Comparison of ENCODE assay signal across 21 cellular contexts in the genomic region with DNA sequence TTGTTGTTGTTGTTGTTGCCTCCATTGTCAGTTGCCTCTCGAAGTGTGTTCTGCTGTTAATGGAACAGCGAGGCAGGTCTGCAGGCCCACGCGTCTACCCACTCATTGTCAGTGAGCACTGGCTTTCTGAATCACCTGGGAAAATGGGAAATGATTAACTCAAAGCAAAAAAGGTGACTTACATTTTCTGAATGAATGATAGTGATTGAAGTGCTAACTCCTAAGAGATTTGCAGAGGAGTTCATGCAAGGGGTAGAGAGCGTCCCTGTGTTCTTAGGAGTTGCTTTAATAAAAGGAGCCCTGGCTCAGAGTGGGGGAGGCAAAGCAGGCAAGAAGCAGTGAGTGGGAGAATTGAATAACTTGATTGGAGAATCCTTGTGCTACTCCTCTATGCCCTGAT.
"Had no signal": no experiment of that assay in that cellular context is flagged by ENCODE, and none has a peak within 500 bp of the region (broad histone marks: within the 10 kb centered on the region; RNA-seq: fewer than 3 reads in every experiment).

No MANE protein-coding gene starts in this region.

- H3K27me3 ChIP-seq: brain microvascular endothelial cell, cardiac muscle cell had no signal

- H3K36me3 ChIP-seq: brain microvascular endothelial cell, cardiac muscle cell had no signal

- H3K27ac ChIP-seq: brain microvascular endothelial cell, cardiac muscle cell had no signal

- DNase-seq: activated B cell treated with CpG ODN at 0.5 μM for 24 hours; activated CD4-positive, alpha-beta memory T cell treated with anti-CD3 and anti-CD28 coated beads, Interleukin-2, amount 10 ng/mL, durations not matched to agents 7 days and 5 days; activated CD4-positive, alpha-beta T cell treated with anti-CD3 and anti-CD28 coated beads for 1 hour; activated CD4-positive, alpha-beta T cell treated with anti-CD3 and anti-CD28 coated beads, Interleukin-2, amount 50 U/mL, for 1 hour; activated effector memory CD4-positive, alpha-beta T cell treated with anti-CD3 and anti-CD28 coated beads, Interleukin-2, amount 50 U/mL, for 16 hours; activated naive CD4-positive, alpha-beta T cell treated with anti-CD3 and anti-CD28 coated beads, Interleukin-2, amount 10 ng/mL, durations not matched to agents 7 days and 5 days; activated naive CD8-positive, alpha-beta T cell treated with anti-CD3 and anti-CD28 coated beads for 36 hours; activated T-cell treated with anti-CD3 and anti-CD28 coated beads, Interleukin-2, amount 50 U/mL, for 1 hour; brain microvascular endothelial cell; cerebellar nuclear complex; Kasumi-1; NCI-H1048; NCI-H146; NCI-H2081 treated with DMSO at 0.1 percent for 48 hours; NCI-H2227 treated with DMSO at 0.1 percent for 48 hours; NCI-H446 treated with DMSO at 0.1 percent for 48 hours; NCI-H748 treated with DMSO at 0.1 percent for 48 hours; SIG-M5; T-helper 17 cell; T-helper 9 cell had no signal

- H3K27me3 Mint-ChIP-seq: activated CD4-positive, alpha-beta memory T cell treated with anti-CD3 and anti-CD28 coated beads, Interleukin-2, amount 10 ng/mL, durations not matched to agents 7 days and 5 days; activated naive CD4-positive, alpha-beta T cell treated with anti-CD3 and anti-CD28 coated beads, Interleukin-2, amount 10 ng/mL, durations not matched to agents 7 days and 5 days; activated naive CD8-positive, alpha-beta T cell treated with anti-CD3 and anti-CD28 coated beads for 36 hours had no signal

- H3K27ac Mint-ChIP-seq: activated B cell treated with CpG ODN at 0.5 μM for 24 hours; activated CD4-positive, alpha-beta memory T cell treated with anti-CD3 and anti-CD28 coated beads, Interleukin-2, amount 10 ng/mL, durations not matched to agents 7 days and 5 days; activated naive CD4-positive, alpha-beta T cell treated with anti-CD3 and anti-CD28 coated beads, Interleukin-2, amount 10 ng/mL, durations not matched to agents 7 days and 5 days; activated naive CD8-positive, alpha-beta T cell treated with anti-CD3 and anti-CD28 coated beads for 36 hours; T-helper 17 cell had no signal

- H3K4me3 ChIP-seq: cardiac muscle cell had no signal

- H3K9me3 Mint-ChIP-seq: activated B cell treated with CpG ODN at 0.5 μM for 24 hours had no signal

- H3K4me3 Mint-ChIP-seq: activated B cell treated with CpG ODN at 0.5 μM for 24 hours; activated CD4-positive, alpha-beta memory T cell treated with anti-CD3 and anti-CD28 coated beads, Interleukin-2, amount 10 ng/mL, durations not matched to agents 7 days and 5 days; activated naive CD4-positive, alpha-beta T cell treated with anti-CD3 and anti-CD28 coated beads, Interleukin-2, amount 10 ng/mL, durations not matched to agents 7 days and 5 days; activated naive CD8-positive, alpha-beta T cell treated with anti-CD3 and anti-CD28 coated beads for 36 hours; T-helper 17 cell had no signal

- ATAC-seq: T-helper 17 cell had no signal
